Comparison of ENCODE assay signal across 8 cellular contexts in genomic region chr12:6778571-6779550, GRCh38. TPM values are rescaled to one million over a fixed set of nuclear protein-coding genes. Genes with fewer than 3 reads are reported as not detected.
DNase-seq lines count a peak whose midpoint lies in the region; ATAC-seq and TF ChIP-seq lines count a peak whose summit lies in the region.

No MANE protein-coding gene starts in this region.

- DNase-seq in NCI-H1694 treated with DMSO at 0.1 percent for 48 hours (lab: John Stamatoyannopoulos, UW), result peak; percentile 88
- peak in 55 of 56 donors; percentile 48 to 95 (median 83) for DNase-seq in amygdala (lab: John Stamatoyannopoulos, UW)
- peak; percentile 94 for DNase-seq in left ventricle myocardium inferior
- peak; percentile 99 for DNase-seq in progenitor cell of endocrine pancreas (ENCODE audit: low spot score, unreplicated experiment)
- peak; percentile 96 for DNase-seq in ureter (ENCODE audit: low spot score)

- peak overlapping the region; percentile 83 for H3K27ac ChIP-seq in left ventricle myocardium inferior (replicated peaks)

- H3K36me3 ChIP-seq in left ventricle myocardium inferior, result no peaks in the 10 kb centered on the region

- H3K27me3 ChIP-seq in left ventricle myocardium inferior (ENCODE audit: low read depth), result peaks cover 17% of the 10 kb centered on the region

- ATAC-seq in HG02678 (IDR thresholded peaks at IDR 0.05; ENCODE audit: unreplicated experiment), result peak; percentile 83

- no peaks in the 10 kb centered on the region for H3K9me3 Mint-ChIP-seq in T-helper 1 cell treated with Interleukin-12 subunit alpha and Interleukin-12 subunit beta and Interleukin-4 antibody, amounts not matched to agents 30 μg/mL and 1 μg/mL, for 36 hours
- no peaks in the 10 kb centered on the region for H3K9me3 Mint-ChIP-seq in progenitor cell of endocrine pancreas (ENCODE audit: low read depth)

- intact Hi-C loops in left ventricle myocardium inferior (cut with micrococcal nuclease), result no loop called here

- no peaks in the 10 kb centered on the region for H3K27me3 Mint-ChIP-seq in T-helper 1 cell treated with Interleukin-12 subunit alpha and Interleukin-12 subunit beta and Interleukin-4 antibody, amounts not matched to agents 30 μg/mL and 1 μg/mL, for 36 hours (ENCODE audit: low read depth)
- peaks cover 59% of the 10 kb centered on the region for H3K27me3 Mint-ChIP-seq in progenitor cell of endocrine pancreas

- H3K4me3 ChIP-seq in GM08714 (ENCODE audit: low read length) (peak overlapping the region; percentile 2; the same call in 1 of the 2 replicates), left ventricle myocardium inferior (peak overlapping the region; percentile 63)

- no peaks in the 10 kb centered on the region for H3K9me3 ChIP-seq in left ventricle myocardium inferior (replicated peaks)

- peaks cover 22% of the 10 kb centered on the region for H3K36me3 Mint-ChIP-seq in T-helper 1 cell treated with Interleukin-12 subunit alpha and Interleukin-12 subunit beta and Interleukin-4 antibody, amounts not matched to agents 30 μg/mL and 1 μg/mL, for 36 hours (ENCODE audit: low read depth)
- peaks cover 3% of the 10 kb centered on the region for H3K36me3 Mint-ChIP-seq in progenitor cell of endocrine pancreas (ENCODE audit: insufficient read depth)

- H3K4me1 ChIP-seq in left ventricle myocardium inferior, result peaks cover 18% of the 10 kb centered on the region

- H3K4me3 Mint-ChIP-seq in T-helper 1 cell treated with Interleukin-12 subunit alpha and Interleukin-12 subunit beta and Interleukin-4 antibody, amounts not matched to agents 30 μg/mL and 1 μg/mL, for 36 hours, result peak overlapping the region; percentile 81
- H3K4me3 Mint-ChIP-seq in progenitor cell of endocrine pancreas (ENCODE audit: low read depth), result peak overlapping the region; percentile 80

- TF ChIP-seq CTCF in left ventricle myocardium inferior (IDR thresholded peaks at IDR 0.05; ENCODE audit: borderline replicate concordance), result peak; percentile 97
- TF ChIP-seq CTCF in progenitor cell of endocrine pancreas (IDR thresholded peaks at IDR 0.05; ENCODE audit: unreplicated experiment), result peak; percentile 100

- H3K27ac Mint-ChIP-seq in T-helper 1 cell treated with Interleukin-12 subunit alpha and Interleukin-12 subunit beta and Interleukin-4 antibody, amounts not matched to agents 30 μg/mL and 1 μg/mL, for 36 hours, result peak overlapping the region; percentile 60
- peak overlapping the region; percentile 95 for H3K27ac Mint-ChIP-seq in progenitor cell of endocrine pancreas

- peaks cover 59% of the 10 kb centered on the region for H3K4me1 Mint-ChIP-seq in T-helper 1 cell treated with Interleukin-12 subunit alpha and Interleukin-12 subunit beta and Interleukin-4 antibody, amounts not matched to agents 30 μg/mL and 1 μg/mL, for 36 hours (ENCODE audit: low read depth)
- peaks cover 32% of the 10 kb centered on the region for H3K4me1 Mint-ChIP-seq in progenitor cell of endocrine pancreas (ENCODE audit: low read depth)

RNA-seq across cellular contexts. Expression of gene LAG3, which starts 6.5 kb away (rescaled TPM):
- total RNA-seq in left ventricle myocardium inferior (not detected), progenitor cell of endocrine pancreas (2.2 and 2.5 TPM in 2 replicates), ureter (2.3 TPM)

RNA-seq across cellular contexts. Expression of gene CD4, which starts 10.5 kb away (rescaled TPM):
- total RNA-seq in left ventricle myocardium inferior (7.4 TPM), progenitor cell of endocrine pancreas (1.5 and 2.1 TPM in 2 replicates), ureter (18.0 TPM)

RNA-seq across cellular contexts. Expression of gene PTMS, which starts 12.7 kb away (rescaled TPM):
- total RNA-seq in left ventricle myocardium inferior, result 104 TPM
- total RNA-seq in progenitor cell of endocrine pancreas, result 414 and 480 TPM in 2 replicates
- total RNA-seq in ureter, result 288 TPM

RNA-seq across cellular contexts. Expression of gene MLF2, which starts 25.9 kb away (rescaled TPM):
- total RNA-seq in left ventricle myocardium inferior, result 153 TPM
- 281 and 305 TPM in 2 replicates for total RNA-seq in progenitor cell of endocrine pancreas
- 139 TPM for total RNA-seq in ureter

RNA-seq across cellular contexts. Expression of gene GPR162, which starts 42.8 kb away (rescaled TPM):
- 6.5 TPM for total RNA-seq in left ventricle myocardium inferior
- 5.5 and 6.3 TPM in 2 replicates for total RNA-seq in progenitor cell of endocrine pancreas
- total RNA-seq in ureter, result 2.5 TPM

Comparison
In these comparisons a context has a peak if more than half of its experiments do, and no peak if none do; other contexts are left out.
1. Peak in every context shown above with its lines: DNase-seq, ATAC-seq, H3K4me3 ChIP-seq and H3K27ac ChIP-seq.